18 cellular contexts compared by ENCODE assay signal in the genomic region with DNA sequence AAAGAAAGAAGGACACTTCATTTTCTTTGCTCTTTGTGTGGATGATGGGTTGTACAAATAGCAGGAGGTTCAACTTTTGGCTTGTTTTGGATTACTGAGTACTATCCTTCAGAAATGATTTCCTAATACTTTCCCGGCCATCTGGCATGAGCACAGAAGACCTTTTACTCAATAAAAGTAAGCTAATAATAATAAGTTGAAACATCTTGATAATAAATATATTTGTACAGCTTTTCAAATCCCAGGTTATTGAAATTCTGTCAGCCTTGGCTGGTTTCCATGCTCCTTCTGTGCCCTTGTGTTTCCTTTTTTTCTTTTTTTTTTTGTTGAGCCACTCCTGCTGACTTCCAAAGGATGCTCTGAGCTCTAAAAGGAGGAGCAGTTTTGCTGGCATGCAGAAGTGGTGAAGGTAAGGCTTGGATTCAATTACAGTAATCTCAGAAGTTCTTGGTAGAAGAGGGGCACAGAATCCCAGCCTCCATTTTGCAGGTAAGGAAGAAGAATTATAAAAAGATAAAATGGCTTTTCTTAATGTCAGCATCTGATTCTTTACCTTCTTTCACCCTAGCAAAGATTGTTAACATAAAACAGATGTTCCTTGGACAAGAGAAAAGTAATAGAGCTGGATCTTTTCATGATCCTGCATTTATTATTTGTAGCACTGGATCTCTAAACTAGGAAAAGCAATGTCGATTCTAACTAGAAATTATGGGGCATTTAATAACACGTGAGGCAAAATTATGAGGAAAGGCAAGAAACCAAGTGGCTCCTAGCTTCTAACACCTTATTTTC.
"Had no signal": no experiment of that assay in that cellular context is flagged by ENCODE, and none has a peak within 500 bp of the region (broad histone marks: within the 10 kb centered on the region; RNA-seq: fewer than 3 reads in every experiment).

No MANE protein-coding gene starts in this region.

- H3K4me1 ChIP-seq: adrenal gland, right atrium auricular region, suprapubic skin had no signal

- ATAC-seq: stimulated activated naive CD8-positive, alpha-beta T cell treated with anti-CD3 and anti-CD28 coated beads, Interleukin-15, Interleukin-2, amounts not matched to agents 100 U/mL and 50 U/mL, for 24 hours; WTC11 had no signal

- H3K4me3 ChIP-seq: adrenal gland, esophagus muscularis mucosa, right atrium auricular region, smooth muscle cell, suprapubic skin had no signal

- H3K27ac ChIP-seq: adrenal gland, right atrium auricular region, suprapubic skin had no signal

- H3K9me3 ChIP-seq: adrenal gland, suprapubic skin had no signal

- DNase-seq: activated CD4-positive, alpha-beta memory T cell treated with anti-CD3 and anti-CD28 coated beads, Interleukin-2, amount 10 ng/mL, durations not matched to agents 7 days and 5 days; activated CD4-positive, alpha-beta T cell treated with anti-CD3 and anti-CD28 coated beads for 4 hours; activated effector memory CD4-positive, alpha-beta T cell treated with anti-CD3 and anti-CD28 coated beads, Interleukin-2, amount 50 U/mL, for 16 hours; activated T-cell treated with anti-CD3 and anti-CD28 coated beads, Interleukin-2, amount 50 U/mL, for 24 hours; effector CD4-positive, alpha-beta T cell; head of caudate nucleus; kidney glomerular epithelial cell; mesendoderm; nephron progenitor cell; occipital lobe; stimulated activated naive CD8-positive, alpha-beta T cell treated with anti-CD3 and anti-CD28 coated beads, Interleukin-15, Interleukin-2, amounts not matched to agents 100 U/mL and 50 U/mL, for 24 hours; T-helper 2 cell had no signal

- H3K36me3 ChIP-seq: adrenal gland, esophagus muscularis mucosa, right atrium auricular region, suprapubic skin had no signal

- H3K27me3 ChIP-seq: adrenal gland, esophagus muscularis mucosa, right atrium auricular region, suprapubic skin had no signal
